ENCODE assay signal across 24 cellular contexts in genomic region chr5:73018892-73019291, GRCh38.
"Had no signal": no experiment of that assay in that cellular context is flagged by ENCODE, and none has a peak within 500 bp of the region (broad histone marks: within the 10 kb centered on the region; RNA-seq: fewer than 3 reads in every experiment).

No MANE protein-coding gene starts in this region.

- H3K4me3 Mint-ChIP-seq: dendritic cell treated with granulocyte-macrophage colony-stimulating factor and Interleukin-4, amounts not matched to agents 40 ng/mL and 50 ng/mL, for 4 days; effector memory CD8-positive, alpha-beta T cell; endodermal cell had no signal

- H3K4me1 Mint-ChIP-seq: endodermal cell had no signal

- H3K4me1 ChIP-seq: colonic mucosa, esophagus muscularis mucosa, foreskin keratinocyte, gastrocnemius medialis, heart right ventricle had no signal

- H3K4me3 ChIP-seq: colonic mucosa, coronary artery, dorsolateral prefrontal cortex, esophagus muscularis mucosa, esophagus squamous epithelium, gastrocnemius medialis, gastroesophageal sphincter, heart left ventricle, heart right ventricle, hepatocyte had no signal

- H3K27me3 ChIP-seq: colonic mucosa, dorsolateral prefrontal cortex, esophagus muscularis mucosa, esophagus squamous epithelium, foreskin keratinocyte, gastrocnemius medialis, gastroesophageal sphincter, heart left ventricle, heart right ventricle, hepatocyte had no signal

- H3K27ac Mint-ChIP-seq: dendritic cell treated with granulocyte-macrophage colony-stimulating factor and Interleukin-4, amounts not matched to agents 40 ng/mL and 50 ng/mL, for 4 days; effector memory CD8-positive, alpha-beta T cell; endodermal cell had no signal

- H3K9me3 ChIP-seq: colonic mucosa, esophagus muscularis mucosa, esophagus squamous epithelium, gastrocnemius medialis, gastroesophageal sphincter, heart left ventricle, heart right ventricle had no signal

- ATAC-seq: effector memory CD8-positive, alpha-beta T cell; foreskin keratinocyte; gastrocnemius medialis; gastroesophageal sphincter; heart left ventricle; heart right ventricle had no signal

- H3K27me3 Mint-ChIP-seq: dendritic cell treated with granulocyte-macrophage colony-stimulating factor and Interleukin-4, amounts not matched to agents 40 ng/mL and 50 ng/mL, for 4 days; effector memory CD8-positive, alpha-beta T cell had no signal

- DNase-seq: colonic mucosa; cortex of kidney; dermis blood vessel endothelial cell; dorsolateral prefrontal cortex; effector CD4-positive, alpha-beta T cell; effector CD8-positive, alpha-beta T cell; effector memory CD4-positive, alpha-beta T cell; effector memory CD8-positive, alpha-beta T cell; endodermal cell; erythroblast; esophagus squamous epithelium; foreskin fibroblast; foreskin keratinocyte; foreskin melanocyte; gastrocnemius medialis; glutamatergic neuron; head of caudate nucleus; heart left ventricle; heart right ventricle had no signal

- H3K27ac ChIP-seq: colonic mucosa, coronary artery, dorsolateral prefrontal cortex, esophagus muscularis mucosa, foreskin keratinocyte, gastrocnemius medialis, gastroesophageal sphincter, heart left ventricle, heart right ventricle, hepatocyte had no signal

- H3K9me3 Mint-ChIP-seq: dendritic cell treated with granulocyte-macrophage colony-stimulating factor and Interleukin-4, amounts not matched to agents 40 ng/mL and 50 ng/mL, for 4 days; effector memory CD8-positive, alpha-beta T cell; endodermal cell had no signal

- H3K36me3 ChIP-seq: colonic mucosa, gastrocnemius medialis had no signal
